1 cellular context compared by ENCODE assay signal in the genomic region with DNA sequence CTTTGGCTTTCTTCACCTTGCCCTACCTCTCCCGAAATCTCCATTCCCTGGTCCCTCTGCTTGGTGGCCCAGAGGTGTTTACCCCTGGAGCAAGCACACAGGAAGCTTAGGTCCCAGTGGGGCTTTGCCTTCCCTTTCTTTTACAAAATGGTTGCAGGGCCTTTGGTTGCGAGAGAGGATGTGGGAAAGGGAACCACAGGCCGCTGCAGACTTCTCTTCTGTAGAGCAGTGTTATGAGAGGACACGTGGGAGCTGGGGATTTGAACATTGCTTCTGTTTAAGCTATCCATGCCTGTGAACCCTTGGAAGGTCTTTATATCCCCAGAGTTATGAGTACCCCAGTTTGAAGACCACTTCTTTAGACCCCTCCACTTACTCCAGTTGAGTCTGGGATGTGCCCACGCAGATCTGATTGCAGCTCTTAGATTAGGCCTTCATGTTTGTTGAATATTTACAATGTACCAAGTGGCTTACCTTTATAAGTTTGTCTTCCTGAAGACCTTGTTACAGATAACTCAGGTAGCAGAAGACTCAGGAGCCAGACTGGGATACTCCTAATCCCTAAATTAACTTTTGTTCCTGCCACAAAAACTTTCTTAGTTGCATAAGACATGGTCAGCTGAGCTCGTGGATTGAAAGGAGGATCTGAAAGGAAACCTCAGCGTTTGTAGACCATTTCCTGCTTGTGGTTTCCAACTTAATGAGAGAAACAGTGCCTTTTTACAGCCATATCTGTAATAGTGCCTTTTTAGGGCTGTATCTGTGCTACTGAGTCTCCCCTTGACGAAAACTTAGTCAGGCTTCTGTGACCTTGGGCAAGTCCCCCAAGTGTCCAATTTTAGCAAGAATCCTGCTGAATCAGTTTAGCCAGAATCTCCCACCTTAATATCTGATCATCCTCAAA.
TF ChIP-seq lines count a peak whose summit lies in the region.

No MANE protein-coding gene starts in this region.

TF ChIP-seq in endothelial cell of umbilical vein, 7 proteins besides CTCF, POLR2A, EP300 and RAD21 (continued from another document):
- TF ChIP-seq, protein P1, sequence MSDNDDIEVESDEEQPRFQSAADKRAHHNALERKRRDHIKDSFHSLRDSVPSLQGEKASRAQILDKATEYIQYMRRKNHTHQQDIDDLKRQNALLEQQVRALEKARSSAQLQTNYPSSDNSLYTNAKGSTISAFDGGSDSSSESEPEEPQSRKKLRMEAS (IDR thresholded peaks at IDR 0.05; ENCODE audit: insufficient read depth, insufficient read length), result no peak
- no peak for TF ChIP-seq EZH2 (IDR thresholded peaks at IDR 0.05; ENCODE audit: borderline replicate concordance, low read depth, low read length, severe bottlenecking)
